Comparison of ENCODE assay signal across 2 cellular contexts in the genomic region with DNA sequence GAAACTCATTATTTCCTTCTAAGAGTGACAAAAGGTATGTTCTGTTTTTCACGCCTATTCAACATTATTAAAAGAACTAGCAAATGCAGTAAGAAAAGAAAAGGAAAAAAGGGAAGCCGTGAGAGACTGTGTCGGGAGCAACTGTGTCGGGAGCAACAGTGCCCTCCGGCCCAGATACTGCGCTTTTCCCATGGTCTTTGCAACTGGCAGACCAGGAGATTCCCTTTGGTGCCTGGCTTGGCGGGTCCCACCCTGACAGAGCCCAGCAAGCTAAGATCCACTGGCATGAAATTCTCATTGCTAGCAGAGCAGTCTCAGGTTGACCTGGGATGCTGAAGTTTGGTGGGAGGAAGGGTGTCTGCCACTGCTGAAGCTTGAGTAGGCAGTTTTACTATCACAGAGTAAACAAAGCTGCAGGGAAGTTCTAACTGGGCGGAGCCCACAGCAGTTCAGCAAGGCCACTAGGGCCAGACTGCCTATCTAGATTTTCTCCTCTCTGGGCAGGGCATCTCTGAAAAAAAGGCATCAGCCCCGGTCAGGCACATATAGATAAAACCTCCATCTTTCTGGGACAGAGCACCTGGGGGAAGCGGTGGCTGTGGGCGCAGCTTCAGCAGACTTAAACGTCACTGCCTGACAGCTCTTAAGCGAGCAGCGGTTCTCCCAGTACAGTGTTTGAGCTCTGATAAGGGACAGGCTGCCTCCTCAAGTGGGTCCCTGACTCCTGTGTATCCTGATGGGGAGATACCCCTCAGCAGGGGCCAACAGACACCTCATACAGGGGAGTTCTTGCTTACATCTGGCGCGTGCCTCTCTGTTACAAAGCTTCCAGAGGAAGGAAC.
A peak's percentile ranks its signal among the peaks of the same experiment; 100 is the strongest.
TF ChIP-seq lines count a peak whose summit lies in the region.

No MANE protein-coding gene starts in this region.

TF ChIP-seq in HEK293, 187 proteins besides CTCF, POLR2A, EP300 and RAD21:
- TF ChIP-seq, protein P1, sequence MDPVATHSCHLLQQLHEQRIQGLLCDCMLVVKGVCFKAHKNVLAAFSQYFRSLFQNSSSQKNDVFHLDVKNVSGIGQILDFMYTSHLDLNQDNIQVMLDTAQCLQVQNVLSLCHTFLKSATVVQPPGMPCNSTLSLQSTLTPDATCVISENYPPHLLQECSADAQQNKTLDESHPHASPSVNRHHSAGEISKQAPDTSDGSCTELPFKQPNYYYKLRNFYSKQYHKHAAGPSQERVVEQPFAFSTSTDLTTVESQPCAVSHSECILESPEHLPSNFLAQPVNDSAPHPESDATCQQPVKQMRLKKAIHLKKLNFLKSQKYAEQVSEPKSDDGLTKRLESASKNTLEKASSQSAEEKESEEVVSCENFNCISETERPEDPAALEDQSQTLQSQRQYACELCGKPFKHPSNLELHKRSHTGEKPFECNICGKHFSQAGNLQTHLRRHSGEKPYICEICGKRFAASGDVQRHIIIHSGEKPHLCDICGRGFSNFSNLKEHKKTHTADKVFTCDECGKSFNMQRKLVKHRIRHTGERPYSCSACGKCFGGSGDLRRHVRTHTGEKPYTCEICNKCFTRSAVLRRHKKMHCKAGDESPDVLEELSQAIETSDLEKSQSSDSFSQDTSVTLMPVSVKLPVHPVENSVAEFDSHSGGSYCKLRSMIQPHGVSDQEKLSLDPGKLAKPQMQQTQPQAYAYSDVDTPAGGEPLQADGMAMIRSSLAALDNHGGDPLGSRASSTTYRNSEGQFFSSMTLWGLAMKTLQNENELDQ (tag by site-specific recombination; IDR thresholded peaks at IDR 0.05; ENCODE audit: low read depth) = no peak
- TF ChIP-seq ZNF423 (tag by site-specific recombination; IDR thresholded peaks at IDR 0.05) = no peak
- TF ChIP-seq ZNF23 (tag by site-specific recombination; IDR thresholded peaks at IDR 0.05; ENCODE audit: borderline replicate concordance) = no peak
- TF ChIP-seq SETDB1 (IDR thresholded peaks at IDR 0.05; ENCODE audit: insufficient read length, low read length) = peak; percentile 22

TF ChIP-seq in K562, 482 proteins besides CTCF, POLR2A, EP300 and RAD21 (continues in another document):
- TF ChIP-seq, protein P2, sequence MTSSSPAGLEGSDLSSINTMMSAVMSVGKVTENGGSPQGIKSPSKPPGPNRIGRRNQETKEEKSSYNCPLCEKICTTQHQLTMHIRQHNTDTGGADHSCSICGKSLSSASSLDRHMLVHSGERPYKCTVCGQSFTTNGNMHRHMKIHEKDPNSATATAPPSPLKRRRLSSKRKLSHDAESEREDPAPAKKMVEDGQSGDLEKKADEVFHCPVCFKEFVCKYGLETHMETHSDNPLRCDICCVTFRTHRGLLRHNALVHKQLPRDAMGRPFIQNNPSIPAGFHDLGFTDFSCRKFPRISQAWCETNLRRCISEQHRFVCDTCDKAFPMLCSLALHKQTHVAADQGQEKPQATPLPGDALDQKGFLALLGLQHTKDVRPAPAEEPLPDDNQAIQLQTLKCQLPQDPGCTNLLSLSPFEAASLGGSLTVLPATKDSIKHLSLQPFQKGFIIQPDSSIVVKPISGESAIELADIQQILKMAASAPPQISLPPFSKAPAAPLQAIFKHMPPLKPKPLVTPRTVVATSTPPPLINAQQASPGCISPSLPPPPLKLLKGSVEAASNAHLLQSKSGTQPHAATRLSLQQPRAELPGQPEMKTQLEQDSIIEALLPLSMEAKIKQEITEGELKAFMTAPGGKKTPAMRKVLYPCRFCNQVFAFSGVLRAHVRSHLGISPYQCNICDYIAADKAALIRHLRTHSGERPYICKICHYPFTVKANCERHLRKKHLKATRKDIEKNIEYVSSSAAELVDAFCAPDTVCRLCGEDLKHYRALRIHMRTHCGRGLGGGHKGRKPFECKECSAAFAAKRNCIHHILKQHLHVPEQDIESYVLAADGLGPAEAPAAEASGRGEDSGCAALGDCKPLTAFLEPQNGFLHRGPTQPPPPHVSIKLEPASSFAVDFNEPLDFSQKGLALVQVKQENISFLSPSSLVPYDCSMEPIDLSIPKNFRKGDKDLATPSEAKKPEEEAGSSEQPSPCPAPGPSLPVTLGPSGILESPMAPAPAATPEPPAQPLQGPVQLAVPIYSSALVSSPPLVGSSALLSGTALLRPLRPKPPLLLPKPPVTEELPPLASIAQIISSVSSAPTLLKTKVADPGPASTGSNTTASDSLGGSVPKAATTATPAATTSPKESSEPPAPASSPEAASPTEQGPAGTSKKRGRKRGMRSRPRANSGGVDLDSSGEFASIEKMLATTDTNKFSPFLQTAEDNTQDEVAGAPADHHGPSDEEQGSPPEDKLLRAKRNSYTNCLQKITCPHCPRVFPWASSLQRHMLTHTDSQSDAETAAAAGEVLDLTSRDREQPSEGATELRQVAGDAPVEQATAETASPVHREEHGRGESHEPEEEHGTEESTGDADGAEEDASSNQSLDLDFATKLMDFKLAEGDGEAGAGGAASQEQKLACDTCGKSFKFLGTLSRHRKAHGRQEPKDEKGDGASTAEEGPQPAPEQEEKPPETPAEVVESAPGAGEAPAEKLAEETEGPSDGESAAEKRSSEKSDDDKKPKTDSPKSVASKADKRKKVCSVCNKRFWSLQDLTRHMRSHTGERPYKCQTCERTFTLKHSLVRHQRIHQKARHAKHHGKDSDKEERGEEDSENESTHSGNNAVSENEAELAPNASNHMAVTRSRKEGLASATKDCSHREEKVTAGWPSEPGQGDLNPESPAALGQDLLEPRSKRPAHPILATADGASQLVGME (CRISPR knock-in tag; IDR thresholded peaks at IDR 0.05) = no peak
- no peak for TF ChIP-seq NR2F6 (CRISPR knock-in tag; IDR thresholded peaks at IDR 0.05)
- no peak for TF ChIP-seq ESRRA (IDR thresholded peaks at IDR 0.05; ENCODE audit: borderline replicate concordance, low read depth)
- TF ChIP-seq POLR3A (IDR thresholded peaks at IDR 0.05; ENCODE audit: borderline replicate concordance, extremely low read depth, insufficient read depth, insufficient read length) = no peak
- peak; percentile 72 for TF ChIP-seq CBFA2T3 (IDR thresholded peaks at IDR 0.05)
- TF ChIP-seq ZFX (CRISPR knock-in tag; IDR thresholded peaks at IDR 0.05) = no peak
- no peak for TF ChIP-seq ZNF764 (CRISPR knock-in tag; IDR thresholded peaks at IDR 0.05; ENCODE audit: low read depth)
- TF ChIP-seq ZKSCAN3 (CRISPR knock-in tag; IDR thresholded peaks at IDR 0.05) = no peak
- peak; percentile 57 for TF ChIP-seq CBFA2T2 (conservative IDR thresholded peaks at IDR 0.05)
- TF ChIP-seq ZBTB7A (IDR thresholded peaks at IDR 0.05; ENCODE audit: borderline replicate concordance, control insufficient read depth, low read depth, low read length) = no peak
- TF ChIP-seq TAL1 (IDR thresholded peaks at IDR 0.05) = peak; percentile 18; the same call in 1 of the 2 replicates
- no peak for TF ChIP-seq DPF2 (IDR thresholded peaks at IDR 0.05)
- no peak for TF ChIP-seq POLR2AphosphoS5 (IDR thresholded peaks at IDR 0.05; ENCODE audit: control insufficient read depth, insufficient read depth, low read depth, low read length)
- TF ChIP-seq, protein P3, sequence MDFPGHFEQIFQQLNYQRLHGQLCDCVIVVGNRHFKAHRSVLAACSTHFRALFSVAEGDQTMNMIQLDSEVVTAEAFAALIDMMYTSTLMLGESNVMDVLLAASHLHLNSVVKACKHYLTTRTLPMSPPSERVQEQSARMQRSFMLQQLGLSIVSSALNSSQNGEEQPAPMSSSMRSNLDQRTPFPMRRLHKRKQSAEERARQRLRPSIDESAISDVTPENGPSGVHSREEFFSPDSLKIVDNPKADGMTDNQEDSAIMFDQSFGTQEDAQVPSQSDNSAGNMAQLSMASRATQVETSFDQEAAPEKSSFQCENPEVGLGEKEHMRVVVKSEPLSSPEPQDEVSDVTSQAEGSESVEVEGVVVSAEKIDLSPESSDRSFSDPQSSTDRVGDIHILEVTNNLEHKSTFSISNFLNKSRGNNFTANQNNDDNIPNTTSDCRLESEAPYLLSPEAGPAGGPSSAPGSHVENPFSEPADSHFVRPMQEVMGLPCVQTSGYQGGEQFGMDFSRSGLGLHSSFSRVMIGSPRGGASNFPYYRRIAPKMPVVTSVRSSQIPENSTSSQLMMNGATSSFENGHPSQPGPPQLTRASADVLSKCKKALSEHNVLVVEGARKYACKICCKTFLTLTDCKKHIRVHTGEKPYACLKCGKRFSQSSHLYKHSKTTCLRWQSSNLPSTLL (IDR thresholded peaks at IDR 0.05) = no peak
- TF ChIP-seq ZNF766 (CRISPR knock-in tag; conservative IDR thresholded peaks at IDR 0.05) = no peak
- no peak for TF ChIP-seq NCOA2 (IDR thresholded peaks at IDR 0.05; ENCODE audit: partially characterized antibody in 2 of 2)
- TF ChIP-seq SMARCA4 (IDR thresholded peaks at IDR 0.05) = no peak
- peak; percentile 22 to 85; a peak in 1 of 4 replicates for TF ChIP-seq FOXA3 (CRISPR knock-in tag; conservative IDR thresholded peaks at IDR 0.05 in 1 of 2, IDR thresholded peaks at IDR 0.05 in 1 of 2)
- TF ChIP-seq PCBP2 (IDR thresholded peaks at IDR 0.05; ENCODE audit: low read depth, low read length, poor library complexity, severe bottlenecking) = no peak
- no peak for TF ChIP-seq STAT5A (IDR thresholded peaks at IDR 0.05; ENCODE audit: borderline replicate concordance, low read length)
- peak; percentile 80 for TF ChIP-seq ZNF311 (CRISPR knock-in tag; IDR thresholded peaks at IDR 0.05)
- TF ChIP-seq, protein P4, sequence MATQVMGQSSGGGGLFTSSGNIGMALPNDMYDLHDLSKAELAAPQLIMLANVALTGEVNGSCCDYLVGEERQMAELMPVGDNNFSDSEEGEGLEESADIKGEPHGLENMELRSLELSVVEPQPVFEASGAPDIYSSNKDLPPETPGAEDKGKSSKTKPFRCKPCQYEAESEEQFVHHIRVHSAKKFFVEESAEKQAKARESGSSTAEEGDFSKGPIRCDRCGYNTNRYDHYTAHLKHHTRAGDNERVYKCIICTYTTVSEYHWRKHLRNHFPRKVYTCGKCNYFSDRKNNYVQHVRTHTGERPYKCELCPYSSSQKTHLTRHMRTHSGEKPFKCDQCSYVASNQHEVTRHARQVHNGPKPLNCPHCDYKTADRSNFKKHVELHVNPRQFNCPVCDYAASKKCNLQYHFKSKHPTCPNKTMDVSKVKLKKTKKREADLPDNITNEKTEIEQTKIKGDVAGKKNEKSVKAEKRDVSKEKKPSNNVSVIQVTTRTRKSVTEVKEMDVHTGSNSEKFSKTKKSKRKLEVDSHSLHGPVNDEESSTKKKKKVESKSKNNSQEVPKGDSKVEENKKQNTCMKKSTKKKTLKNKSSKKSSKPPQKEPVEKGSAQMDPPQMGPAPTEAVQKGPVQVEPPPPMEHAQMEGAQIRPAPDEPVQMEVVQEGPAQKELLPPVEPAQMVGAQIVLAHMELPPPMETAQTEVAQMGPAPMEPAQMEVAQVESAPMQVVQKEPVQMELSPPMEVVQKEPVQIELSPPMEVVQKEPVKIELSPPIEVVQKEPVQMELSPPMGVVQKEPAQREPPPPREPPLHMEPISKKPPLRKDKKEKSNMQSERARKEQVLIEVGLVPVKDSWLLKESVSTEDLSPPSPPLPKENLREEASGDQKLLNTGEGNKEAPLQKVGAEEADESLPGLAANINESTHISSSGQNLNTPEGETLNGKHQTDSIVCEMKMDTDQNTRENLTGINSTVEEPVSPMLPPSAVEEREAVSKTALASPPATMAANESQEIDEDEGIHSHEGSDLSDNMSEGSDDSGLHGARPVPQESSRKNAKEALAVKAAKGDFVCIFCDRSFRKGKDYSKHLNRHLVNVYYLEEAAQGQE (CRISPR knock-in tag; IDR thresholded peaks at IDR 0.05; ENCODE audit: low read depth) = no peak
- no peak for TF ChIP-seq MBD2 (IDR thresholded peaks at IDR 0.05; ENCODE audit: borderline replicate concordance, low read depth)
- TF ChIP-seq, protein P5, sequence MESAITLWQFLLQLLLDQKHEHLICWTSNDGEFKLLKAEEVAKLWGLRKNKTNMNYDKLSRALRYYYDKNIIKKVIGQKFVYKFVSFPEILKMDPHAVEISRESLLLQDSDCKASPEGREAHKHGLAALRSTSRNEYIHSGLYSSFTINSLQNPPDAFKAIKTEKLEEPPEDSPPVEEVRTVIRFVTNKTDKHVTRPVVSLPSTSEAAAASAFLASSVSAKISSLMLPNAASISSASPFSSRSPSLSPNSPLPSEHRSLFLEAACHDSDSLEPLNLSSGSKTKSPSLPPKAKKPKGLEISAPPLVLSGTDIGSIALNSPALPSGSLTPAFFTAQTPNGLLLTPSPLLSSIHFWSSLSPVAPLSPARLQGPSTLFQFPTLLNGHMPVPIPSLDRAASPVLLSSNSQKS (CRISPR knock-in tag; IDR thresholded peaks at IDR 0.05) = no peak
- TF ChIP-seq, protein P6, sequence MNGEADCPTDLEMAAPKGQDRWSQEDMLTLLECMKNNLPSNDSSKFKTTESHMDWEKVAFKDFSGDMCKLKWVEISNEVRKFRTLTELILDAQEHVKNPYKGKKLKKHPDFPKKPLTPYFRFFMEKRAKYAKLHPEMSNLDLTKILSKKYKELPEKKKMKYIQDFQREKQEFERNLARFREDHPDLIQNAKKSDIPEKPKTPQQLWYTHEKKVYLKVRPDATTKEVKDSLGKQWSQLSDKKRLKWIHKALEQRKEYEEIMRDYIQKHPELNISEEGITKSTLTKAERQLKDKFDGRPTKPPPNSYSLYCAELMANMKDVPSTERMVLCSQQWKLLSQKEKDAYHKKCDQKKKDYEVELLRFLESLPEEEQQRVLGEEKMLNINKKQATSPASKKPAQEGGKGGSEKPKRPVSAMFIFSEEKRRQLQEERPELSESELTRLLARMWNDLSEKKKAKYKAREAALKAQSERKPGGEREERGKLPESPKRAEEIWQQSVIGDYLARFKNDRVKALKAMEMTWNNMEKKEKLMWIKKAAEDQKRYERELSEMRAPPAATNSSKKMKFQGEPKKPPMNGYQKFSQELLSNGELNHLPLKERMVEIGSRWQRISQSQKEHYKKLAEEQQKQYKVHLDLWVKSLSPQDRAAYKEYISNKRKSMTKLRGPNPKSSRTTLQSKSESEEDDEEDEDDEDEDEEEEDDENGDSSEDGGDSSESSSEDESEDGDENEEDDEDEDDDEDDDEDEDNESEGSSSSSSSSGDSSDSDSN (IDR thresholded peaks at IDR 0.05; ENCODE audit: borderline replicate concordance in 1 of 2, low read depth in 2 of 2, low read length in 2 of 2) = no peak
- TF ChIP-seq NFXL1 (CRISPR knock-in tag; IDR thresholded peaks at IDR 0.05) = no peak
- TF ChIP-seq, protein P7, sequence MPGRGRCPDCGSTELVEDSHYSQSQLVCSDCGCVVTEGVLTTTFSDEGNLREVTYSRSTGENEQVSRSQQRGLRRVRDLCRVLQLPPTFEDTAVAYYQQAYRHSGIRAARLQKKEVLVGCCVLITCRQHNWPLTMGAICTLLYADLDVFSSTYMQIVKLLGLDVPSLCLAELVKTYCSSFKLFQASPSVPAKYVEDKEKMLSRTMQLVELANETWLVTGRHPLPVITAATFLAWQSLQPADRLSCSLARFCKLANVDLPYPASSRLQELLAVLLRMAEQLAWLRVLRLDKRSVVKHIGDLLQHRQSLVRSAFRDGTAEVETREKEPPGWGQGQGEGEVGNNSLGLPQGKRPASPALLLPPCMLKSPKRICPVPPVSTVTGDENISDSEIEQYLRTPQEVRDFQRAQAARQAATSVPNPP (IDR thresholded peaks at IDR 0.05; ENCODE audit: borderline replicate concordance, insufficient read depth, insufficient read length) = no peak
- TF ChIP-seq ZNF583 (CRISPR knock-in tag; IDR thresholded peaks at IDR 0.05) = no peak
- no peak for TF ChIP-seq PTBP1 (IDR thresholded peaks at IDR 0.05; ENCODE audit: low read depth, low read length)
- TF ChIP-seq, protein P8, sequence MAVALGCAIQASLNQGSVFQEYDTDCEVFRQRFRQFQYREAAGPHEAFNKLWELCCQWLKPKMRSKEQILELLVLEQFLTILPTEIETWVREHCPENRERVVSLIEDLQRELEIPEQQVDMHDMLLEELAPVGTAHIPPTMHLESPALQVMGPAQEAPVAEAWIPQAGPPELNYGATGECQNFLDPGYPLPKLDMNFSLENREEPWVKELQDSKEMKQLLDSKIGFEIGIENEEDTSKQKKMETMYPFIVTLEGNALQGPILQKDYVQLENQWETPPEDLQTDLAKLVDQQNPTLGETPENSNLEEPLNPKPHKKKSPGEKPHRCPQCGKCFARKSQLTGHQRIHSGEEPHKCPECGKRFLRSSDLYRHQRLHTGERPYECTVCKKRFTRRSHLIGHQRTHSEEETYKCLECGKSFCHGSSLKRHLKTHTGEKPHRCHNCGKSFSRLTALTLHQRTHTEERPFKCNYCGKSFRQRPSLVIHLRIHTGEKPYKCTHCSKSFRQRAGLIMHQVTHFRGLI (CRISPR knock-in tag; IDR thresholded peaks at IDR 0.05) = no peak
- TF ChIP-seq HNRNPLL (IDR thresholded peaks at IDR 0.05; ENCODE audit: low read depth, low read length, poor library complexity, severe bottlenecking) = no peak
